9 cellular contexts compared by ENCODE assay signal in the genomic region with DNA sequence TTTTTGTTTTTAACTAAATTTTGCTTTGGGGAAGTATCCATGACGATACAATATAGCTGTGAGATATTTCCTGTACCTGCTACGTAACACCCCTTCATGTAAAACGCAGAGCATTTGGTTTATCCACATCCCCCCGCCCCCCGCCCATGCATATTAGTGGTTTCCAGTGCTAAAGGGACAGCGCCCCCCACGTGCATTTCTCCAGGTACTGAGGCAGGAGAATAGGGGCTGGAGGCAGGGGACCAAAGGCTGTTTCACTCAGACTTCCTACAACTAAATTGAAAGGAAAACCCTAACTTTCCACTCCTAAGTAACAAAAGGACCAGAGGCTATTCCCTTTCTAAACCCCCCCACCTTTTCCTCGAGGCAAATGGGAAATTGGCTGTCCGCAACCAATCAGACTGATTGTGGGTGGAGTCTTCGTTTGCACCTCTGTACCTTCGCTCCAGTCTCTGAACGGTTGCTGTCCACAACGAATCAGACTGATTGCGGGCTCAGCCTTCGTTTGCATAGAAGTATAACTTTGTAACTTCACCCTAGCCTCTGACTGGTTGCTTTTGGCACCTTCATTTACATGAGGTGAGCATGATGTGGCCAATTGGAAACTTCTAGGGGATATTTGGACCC. TPM values are rescaled to one million over a fixed set of nuclear protein-coding genes. Genes with fewer than 3 reads are reported as not detected.
DNase-seq lines count a peak whose midpoint lies in the region; ATAC-seq, FAIRE-seq and TF ChIP-seq lines count a peak whose summit lies in the region.
"Had no signal": no experiment of that assay in that cellular context is flagged by ENCODE, and none has a peak within 500 bp of the region (broad histone marks: within the 10 kb centered on the region; RNA-seq: fewer than 3 reads in every experiment).

No MANE protein-coding gene starts in this region.

- H3K27me3 ChIP-seq in hepatocyte: no peaks in the 10 kb centered on the region
- H3K27me3 ChIP-seq in stomach: peaks cover 5 to 75% (median 25%) of the 10 kb centered on the region in 3 donors
- H3K27me3 ChIP-seq in thyroid gland: no peaks in the 10 kb centered on the region

- no peaks in the 10 kb centered on the region for H3K79me2 ChIP-seq in hepatocyte

- 23% methylated on average over 15 of the region's 15 CpGs for WGBS in hepatocyte (ENCODE audit: low lambda C conversion rate, missing lambda C conversion rate)
- WGBS in stomach, 5 donors: 9 to 20% (median 13%) methylated on average over 15 of the region's 15 CpGs
- WGBS in thyroid gland, 2 donors: 40 to 43% methylated on average over 15 of the region's 15 CpGs

- H3K36me3 ChIP-seq in hepatocyte (replicated peaks; ENCODE audit: insufficient read depth, low read depth) (no peaks in the 10 kb centered on the region), stomach (no peaks in the 10 kb centered on the region), thyroid gland (no peaks in the 10 kb centered on the region)

- no peaks in the 10 kb centered on the region for H4K20me1 ChIP-seq in hepatocyte (ENCODE audit: insufficient read depth, poor library complexity, severe bottlenecking)

- no peak overlapping the region for H2AFZ ChIP-seq in hepatocyte

- intact Hi-C loops in activated CD4-positive, alpha-beta T cell treated with anti-CD3 and anti-CD28 coated beads for 36 hours (cut with DNase I, micrococcal nuclease): loop anchor here (1.0 to 10.0 kb wide), 3 partner anchors 166 to 494 kb away; no protein-coding TSS in a partner anchor
- intact Hi-C loops in stomach (cut with DNase I; ENCODE audit: low total_unique reads): no loop called here
- intact Hi-C loops in thyroid gland (cut with DNase I): no loop called here

- no peak for FAIRE-seq in HTR-8/SVneo (lab: Jason Lieb, UNC)

- H3K4me3 ChIP-seq in hepatocyte: no peak overlapping the region
- H3K4me3 ChIP-seq in stomach: peak overlapping the region in 2 of 4 donors; percentile 2 to 7
- no peak overlapping the region for H3K4me3 ChIP-seq in thyroid gland (replicated peaks in 1 of 3)

- H3K4me1 ChIP-seq in hepatocyte (ENCODE audit: insufficient read depth): peaks cover 24% of the 10 kb centered on the region
- peaks cover 24 to 31% (median 26%) of the 10 kb centered on the region in 4 donors for H3K4me1 ChIP-seq in stomach
- peaks cover 28 to 31% of the 10 kb centered on the region in 2 donors for H3K4me1 ChIP-seq in thyroid gland

- H3K4me3 Mint-ChIP-seq in activated CD4-positive, alpha-beta T cell treated with anti-CD3 and anti-CD28 coated beads for 36 hours: no peak overlapping the region

- no peaks in the 10 kb centered on the region for H3K9me2 ChIP-seq in hepatocyte (replicated peaks; ENCODE audit: insufficient read depth)

- ATAC-seq in activated CD4-positive, alpha-beta T cell treated with anti-CD3 and anti-CD28 coated beads for 36 hours: peak; percentile 30

- POLR2A ChIA-PET in activated CD4-positive, alpha-beta T cell treated with anti-CD3 and anti-CD28 coated beads for 36 hours (lab: Charles Lee): no interaction called here

- no peak for TF ChIP-seq EP300 in stomach (IDR thresholded peaks at IDR 0.05)

- CTCF ChIA-PET in activated CD4-positive, alpha-beta T cell treated with anti-CD3 and anti-CD28 coated beads for 36 hours (lab: Charles Lee): interaction anchor here (0.7 to 1.8 kb wide), 5 partner anchors 8 to 496 kb away, joined by 3 to 7 read pairs (median 3); no protein-coding TSS in a partner anchor

- H3K27ac ChIP-seq in hepatocyte: peak overlapping the region; percentile 6
- H3K27ac ChIP-seq in stomach: peak overlapping the region; percentile 31 to 82 (median 53)
- H3K27ac ChIP-seq in thyroid gland: no peak overlapping the region

- no peak for TF ChIP-seq CTCF in hepatocyte (IDR thresholded peaks at IDR 0.05; ENCODE audit: poor library complexity)
- no peak for TF ChIP-seq CTCF in stomach (IDR thresholded peaks at IDR 0.05)
- no peak for TF ChIP-seq CTCF in thyroid gland (IDR thresholded peaks at IDR 0.05)

- no peak for TF ChIP-seq POLR2A in stomach (IDR thresholded peaks at IDR 0.05)
- TF ChIP-seq POLR2A in thyroid gland (IDR thresholded peaks at IDR 0.05): no peak

- H3K27ac Mint-ChIP-seq in activated CD4-positive, alpha-beta T cell treated with anti-CD3 and anti-CD28 coated beads for 36 hours: no peak overlapping the region

- H3K4me1 Mint-ChIP-seq in activated CD4-positive, alpha-beta T cell treated with anti-CD3 and anti-CD28 coated beads for 36 hours: peaks cover 15% of the 10 kb centered on the region

- H3K27me3 Mint-ChIP-seq in activated CD4-positive, alpha-beta T cell treated with anti-CD3 and anti-CD28 coated beads for 36 hours: peaks cover 61% of the 10 kb centered on the region

- no peaks in the 10 kb centered on the region for H3K36me3 Mint-ChIP-seq in activated CD4-positive, alpha-beta T cell treated with anti-CD3 and anti-CD28 coated beads for 36 hours (ENCODE audit: low read depth)

- H3K4me2 ChIP-seq in hepatocyte: peak overlapping the region; percentile 51

- H3K9me3 Mint-ChIP-seq in activated CD4-positive, alpha-beta T cell treated with anti-CD3 and anti-CD28 coated beads for 36 hours (ENCODE audit: low read depth): no peaks in the 10 kb centered on the region

- DNase-seq in activated CD4-positive, alpha-beta T cell treated with anti-CD3 and anti-CD28 coated beads for 36 hours: no peak
- DNase-seq in activated CD4-positive, alpha-beta T cell treated with anti-CD3 and anti-CD28 coated beads for 4 hours: no peak
- DNase-seq in NCI-H82 (lab: John Stamatoyannopoulos, UW): peak; percentile 72
- DNase-seq in hepatocyte (ENCODE audit: low spot score): no peak
- DNase-seq in stomach: peak; percentile 53
- DNase-seq in thyroid gland: no peak
- no peak for DNase-seq in HTR-8/SVneo (ENCODE audit: insufficient read length, low spot score)
- DNase-seq in CD1c-positive myeloid dendritic cell (ENCODE audit: extremely low spot score): no peak
- DNase-seq: activated CD4-positive, alpha-beta T cell treated with anti-CD3 and anti-CD28 coated beads for 1 hour had no signal

- H3K9me3 ChIP-seq in hepatocyte (ENCODE audit: low read depth): no peaks in the 10 kb centered on the region
- H3K9me3 ChIP-seq in stomach: no peaks in the 10 kb centered on the region
- no peaks in the 10 kb centered on the region for H3K9me3 ChIP-seq in thyroid gland

RNA-seq across cellular contexts. Expression of gene RIPK4, which starts 12.2 kb away (rescaled TPM):
- total RNA-seq in activated CD4-positive, alpha-beta T cell treated with anti-CD3 and anti-CD28 coated beads for 36 hours: under 1 TPM; 0.56 to 0.64 TPM
- 19.7 and 32.8 TPM in 2 replicates for total RNA-seq in hepatocyte
- polyA plus RNA-seq in hepatocyte: 28.1 and 31.0 TPM in 2 replicates
- total RNA-seq in stomach: 10 to 100 TPM in 4 of 5 donors, 1 to 10 TPM in 1; 9.0 to 36.2 (median 13.2) TPM
- 10 to 100 TPM in 2 of 3 donors, 1 to 10 TPM in 1; 8.7 to 37.6 (median 29.2) TPM for polyA plus RNA-seq in stomach
- 10 to 100 TPM; 15.3 to 24.7 (median 22.6) TPM for total RNA-seq in thyroid gland

Comparison
In these comparisons a context has a peak if more than half of its experiments do, and no peak if none do; other contexts are left out.
1. DNase-seq: peak in NCI-H82 (single experiment) and stomach (single experiment); none in activated CD4-positive, alpha-beta T cell treated with anti-CD3 and anti-CD28 coated beads for 36 hours (single experiment), activated CD4-positive, alpha-beta T cell treated with anti-CD3 and anti-CD28 coated beads for 4 hours (0 of 2), hepatocyte (single experiment), thyroid gland (0 of 2), HTR-8/SVneo (single experiment) and CD1c-positive myeloid dendritic cell (single experiment).
2. H3K27ac ChIP-seq: peak in hepatocyte (single experiment) and stomach (5 of 5); none in thyroid gland (0 of 3).
3. RNA of gene RIPK4, which starts 12.2 kb away (total RNA-seq): 19.7 to 32.8 TPM in hepatocyte, 15.3 to 24.7 TPM in thyroid gland and 9.0 to 36.2 TPM in stomach; 0.56 to 0.64 TPM in activated CD4-positive, alpha-beta T cell treated with anti-CD3 and anti-CD28 coated beads for 36 hours; every median in the first group is over 4 times any median in the second.
4. intact Hi-C loops: an anchor here in activated CD4-positive, alpha-beta T cell treated with anti-CD3 and anti-CD28 coated beads for 36 hours (1.0 to 10.0 kb wide); none called in stomach and thyroid gland.